ENCODE assay signal across 22 cellular contexts in genomic region chr7:7131273-7131672, GRCh38. TPM values are rescaled to one million over a fixed set of nuclear protein-coding genes. Genes with fewer than 3 reads are reported as not detected.
DNase-seq lines count a peak whose midpoint lies in the region; TF ChIP-seq lines count a peak whose summit lies in the region.
"Had no signal": no experiment of that assay in that cellular context is flagged by ENCODE, and none has a peak within 500 bp of the region (broad histone marks: within the 10 kb centered on the region; RNA-seq: fewer than 3 reads in every experiment).

No MANE protein-coding gene starts in this region.

- H4K91ac ChIP-seq in neuronal stem cell (ENCODE audit: low read depth, low read length, poor library complexity) = no peak overlapping the region

- no peak overlapping the region for H3K18ac ChIP-seq in neuronal stem cell (ENCODE audit: low read length)

- H2AK5ac ChIP-seq in neuronal stem cell (ENCODE audit: low read depth, low read length) = no peak overlapping the region

- no peaks in the 10 kb centered on the region for H3K79me1 ChIP-seq in neuronal stem cell (ENCODE audit: low read depth, low read length)

- H2AFZ ChIP-seq in neuronal stem cell (ENCODE audit: low read length) = peak overlapping the region; percentile 43

- H3K9ac ChIP-seq in neuronal stem cell (ENCODE audit: low read depth, low read length, poor library complexity) = no peak overlapping the region
- H3K9ac ChIP-seq: BLaER1 had no signal

- H4K8ac ChIP-seq in neuronal stem cell (ENCODE audit: low read depth, low read length) = no peak overlapping the region

- no peak overlapping the region for H2BK15ac ChIP-seq in neuronal stem cell (ENCODE audit: low read length)

- H3K27ac ChIP-seq in neuronal stem cell (replicated peaks; ENCODE audit: low read length) (no peak overlapping the region), breast epithelium (no peak overlapping the region)
- H3K27ac ChIP-seq: BLaER1, HL-60, SJSA1 had no signal

- H3K36me3 ChIP-seq in neuronal stem cell (replicated peaks in 1 of 2; ENCODE audit: control insufficient read depth in 2 of 2, insufficient read depth in 2 of 2, low read length in 2 of 2) (no peaks in the 10 kb centered on the region), breast epithelium (no peaks in the 10 kb centered on the region)
- H3K36me3 ChIP-seq: BLaER1, SJSA1 had no signal

- H3K9me3 ChIP-seq in neuronal stem cell (replicated peaks in 1 of 2; ENCODE audit: control insufficient read depth in 2 of 2, insufficient read depth in 1 of 2, low read depth in 1 of 2, low read length in 2 of 2) (no peaks in the 10 kb centered on the region), breast epithelium (no peaks in the 10 kb centered on the region)
- H3K9me3 ChIP-seq: BLaER1, SJSA1 had no signal

- no peak overlapping the region for H3K23ac ChIP-seq in neuronal stem cell (ENCODE audit: low read depth, low read length, poor library complexity)

- H3K27me3 ChIP-seq in neuronal stem cell (ENCODE audit: control insufficient read depth in 3 of 3, insufficient read depth in 3 of 3, low read depth in 1 of 3, low read length in 3 of 3) (no peaks in the 10 kb centered on the region), breast epithelium (no peaks in the 10 kb centered on the region)
- H3K27me3 ChIP-seq: BLaER1 had no signal

- WGBS in neuronal stem cell (ENCODE audit: extremely low coverage in 2 of 2, insufficient read length in 2 of 2, insufficient replicate concordance in 1 of 2), 2 donors = no CpG with 5 or more reads among the region's 1 CpG

- TF ChIP-seq CTCF in breast epithelium (IDR thresholded peaks at IDR 0.05) = no peak

- H3K14ac ChIP-seq in neuronal stem cell (ENCODE audit: low read length) = no peak overlapping the region

- no peak overlapping the region for H2BK120ac ChIP-seq in neuronal stem cell (ENCODE audit: low read depth, low read length)

- H2BK5ac ChIP-seq in neuronal stem cell (ENCODE audit: low read length) = no peak overlapping the region

- H3K4ac ChIP-seq in neuronal stem cell (ENCODE audit: low read length) = no peak overlapping the region

- H3K4me1 ChIP-seq in neuronal stem cell (ENCODE audit: control insufficient read depth in 2 of 2, insufficient read depth in 1 of 2, low read depth in 1 of 2, low read length in 2 of 2) (peaks cover 0 to 4% of the 10 kb centered on the region in 2 donors), breast epithelium (no peaks in the 10 kb centered on the region)
- H3K4me1 ChIP-seq: BLaER1, SJSA1 had no signal

- no peak for TF ChIP-seq POLR2A in breast epithelium (IDR thresholded peaks at IDR 0.05)

- intact Hi-C loops in breast epithelium (cut with DNase I; ENCODE audit: low total_unique reads) = no loop called here

- DNase-seq in ELF-1 (ENCODE audit: low read depth, low spot score) = peak; percentile 71
- DNase-seq in NCI-H69 (lab: John Stamatoyannopoulos, UW) = peak; percentile 76
- peak; percentile 38 for DNase-seq in iPS-NIHi11 (ENCODE audit: low spot score)
- DNase-seq in neuronal stem cell (ENCODE audit: low spot score) = no peak
- DNase-seq in NCI-H2107 (lab: John Stamatoyannopoulos, UW) = no peak
- no peak for DNase-seq in NCI-H2081 (lab: John Stamatoyannopoulos, UW)
- DNase-seq in breast epithelium (ENCODE audit: low spot score in 2 of 2) = no peak
- DNase-seq: Caco-2; CD4-positive, alpha-beta T cell; DMS 273 treated with DMSO at 0.1 percent for 48 hours; GDM1; GOT3; KBM-7; NCI-H1092 treated with DMSO at 0.1 percent for 48 hours; NCI-H1436 treated with DMSO at 0.1 percent for 48 hours; NCI-H1930; NCI-H2171; NCI-H345; NCI-H524 had no signal

- no peak overlapping the region for H3K4me2 ChIP-seq in neuronal stem cell (ENCODE audit: insufficient read depth, low read length, poor library complexity, severe bottlenecking)
- H3K4me2 ChIP-seq: BLaER1 had no signal

- no peak overlapping the region for H2BK12ac ChIP-seq in neuronal stem cell (ENCODE audit: low read length)

- H3K4me3 ChIP-seq in neuronal stem cell (ENCODE audit: low read length in 2 of 2) (no peak overlapping the region), breast epithelium (no peak overlapping the region)
- H3K4me3 ChIP-seq: BLaER1, SJSA1 had no signal

RNA-seq across cellular contexts. Expression of gene C1GALT1, which starts 51.1 kb away (rescaled TPM):
- polyA plus RNA-seq in neuronal stem cell (2013, experiment 1 of 2) = 19.7 TPM
- polyA plus RNA-seq in neuronal stem cell (2013, experiment 2 of 2) = 19.2 TPM
- total RNA-seq in breast epithelium = 10 to 100 TPM; 30.8 to 35.5 (median 34.7) TPM

Comparison
In these comparisons a context has a peak if more than half of its experiments do, and no peak if none do; other contexts are left out.
1. DNase-seq: peak in ELF-1 (single experiment), NCI-H69 (single experiment) and iPS-NIHi11 (single experiment); none in neuronal stem cell (single experiment), NCI-H2107 (single experiment), NCI-H2081 (0 of 2) and breast epithelium (0 of 2).